In the genomic region with DNA sequence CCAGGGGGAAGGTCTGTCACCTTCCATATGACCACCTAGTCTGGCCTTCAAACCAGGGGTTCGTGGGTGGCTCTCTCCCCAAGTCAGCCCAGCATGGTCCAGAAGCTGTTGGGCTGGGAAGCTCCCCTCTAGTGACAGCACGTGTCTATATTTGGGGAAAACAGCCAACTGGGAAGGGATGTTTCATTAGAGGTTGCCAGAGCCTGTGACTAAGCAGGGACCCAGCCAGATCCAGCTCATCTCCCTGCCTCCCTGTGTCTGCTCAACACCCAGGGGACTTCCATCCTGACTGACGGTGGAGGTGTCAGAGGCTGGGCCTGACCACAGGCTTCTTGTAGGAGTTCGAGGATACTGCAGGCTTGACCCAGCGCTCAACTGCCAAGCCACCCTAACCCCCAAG, we compare ENCODE assay signal across 18 cellular contexts. TPM values are rescaled to one million over a fixed set of nuclear protein-coding genes. Genes with fewer than 3 reads are reported as not detected.
DNase-seq lines count a peak whose midpoint lies in the region; ATAC-seq, FAIRE-seq and TF ChIP-seq lines count a peak whose summit lies in the region.
"Had no signal": no experiment of that assay in that cellular context is flagged by ENCODE, and none has a peak within 500 bp of the region (broad histone marks: within the 10 kb centered on the region; RNA-seq: fewer than 3 reads in every experiment).

No MANE protein-coding gene starts in this region.

- DNase-seq in MCF 10A (ENCODE audit: unreplicated experiment) (peak; percentile 65), breast epithelium (ENCODE audit: low spot score in 2 of 2) (no peak), astrocyte (ENCODE audit: low read depth) (peak; percentile 52), iris pigment epithelial cell (ENCODE audit: low read depth) (peak; percentile 89), stromal cell of bone marrow (ENCODE audit: low read depth) (peak; percentile 64), NCI-H146 treated with DMSO at 0.1 percent for 48 hours (lab: John Stamatoyannopoulos, UW; ENCODE audit: unreplicated experiment) (no peak), osteocyte (ENCODE audit: extremely low spot score, unreplicated experiment) (no peak)
- no peak for DNase-seq in CD8-positive, alpha-beta T cell
- DNase-seq: activated CD4-positive, alpha-beta T cell treated with anti-CD3 and anti-CD28 coated beads for 1 hour; activated T-cell treated with anti-CD3 and anti-CD28 coated beads, Interleukin-2, amount 50 U/mL, for 1 hour; Calu3; kidney; natural killer cell; NCI-H1417; OCI-M1 had no signal

- H3K9me3 Mint-ChIP-seq in MCF 10A (ENCODE audit: unreplicated experiment) (no peaks in the 10 kb centered on the region), astrocyte (ENCODE audit: unreplicated experiment) (no peaks in the 10 kb centered on the region), osteocyte (ENCODE audit: unreplicated experiment) (no peaks in the 10 kb centered on the region)
- H3K9me3 Mint-ChIP-seq in CD8-positive, alpha-beta T cell: no peaks in the 10 kb centered on the region
- H3K9me3 Mint-ChIP-seq: natural killer cell; T-helper 1 cell treated with Interleukin-12 subunit alpha and Interleukin-12 subunit beta and Interleukin-4 antibody, amounts not matched to agents 30 μg/mL and 1 μg/mL, for 36 hours had no signal

- no peaks in the 10 kb centered on the region for H3K4me1 ChIP-seq in breast epithelium
- H3K4me1 ChIP-seq in astrocyte (ENCODE audit: insufficient read depth, low read length): peaks cover 4% of the 10 kb centered on the region
- no peaks in the 10 kb centered on the region for H3K4me1 ChIP-seq in CD8-positive, alpha-beta T cell (ENCODE audit: insufficient read depth, low read length)

- POLR2A ChIA-PET in MCF 10A (lab: Yijun Ruan, JAX): interaction anchor here (0.7 to 1.7 kb wide), 2 partner anchors 10 to 121 kb away, joined by 3 to 8 read pairs; a partner anchor contains a TSS
- POLR2A ChIA-PET in CD8-positive, alpha-beta T cell (lab: Charles Lee): interaction anchor here (1.8 kb wide), 1 partner anchor 11 kb away, joined by 5 read pairs; a partner anchor contains a TSS

- H3K27me3 Mint-ChIP-seq in MCF 10A (ENCODE audit: insufficient read depth, unreplicated experiment) (no peaks in the 10 kb centered on the region), astrocyte (ENCODE audit: low read depth, unreplicated experiment) (no peaks in the 10 kb centered on the region), osteocyte (ENCODE audit: unreplicated experiment) (no peaks in the 10 kb centered on the region)
- H3K27me3 Mint-ChIP-seq in CD8-positive, alpha-beta T cell (ENCODE audit: low read depth): no peaks in the 10 kb centered on the region

- CTCF ChIA-PET in MCF 10A (lab: Yijun Ruan, JAX): interaction anchor here (0.9 to 2.1 kb wide), 3 partner anchors 17 to 141 kb away, joined by 3 to 5 read pairs (median 5); no protein-coding TSS in a partner anchor
- CTCF ChIA-PET in CD8-positive, alpha-beta T cell (lab: Charles Lee): interaction anchor here (0.6 to 1.4 kb wide), 3 partner anchors 11 to 171 kb away, joined by 3 to 4 read pairs (median 3); a partner anchor contains a TSS

- H3K4me1 Mint-ChIP-seq in MCF 10A (ENCODE audit: insufficient read depth, unreplicated experiment): peaks cover 9% of the 10 kb centered on the region
- peaks cover 8% of the 10 kb centered on the region for H3K4me1 Mint-ChIP-seq in astrocyte (ENCODE audit: low read depth, unreplicated experiment)
- peaks cover 8% of the 10 kb centered on the region for H3K4me1 Mint-ChIP-seq in CD8-positive, alpha-beta T cell (ENCODE audit: low read depth)
- H3K4me1 Mint-ChIP-seq in osteocyte (ENCODE audit: unreplicated experiment): no peaks in the 10 kb centered on the region

- TF ChIP-seq POLR2A in breast epithelium (IDR thresholded peaks at IDR 0.05): no peak

- H3K27ac ChIP-seq in breast epithelium: no peak overlapping the region
- no peak overlapping the region for H3K27ac ChIP-seq in astrocyte (ENCODE audit: low read depth, low read length)
- no peak overlapping the region for H3K27ac ChIP-seq in CD8-positive, alpha-beta T cell (ENCODE audit: low read depth, low read length)
- H3K27ac ChIP-seq: 22Rv1, suprapubic skin had no signal

- ATAC-seq in CD8-positive, alpha-beta T cell: no peak
- ATAC-seq: natural killer cell had no signal

- no peaks in the 10 kb centered on the region for H3K27me3 ChIP-seq in breast epithelium
- H3K27me3 ChIP-seq in astrocyte (ENCODE audit: insufficient read depth, low read length): no peaks in the 10 kb centered on the region
- no peaks in the 10 kb centered on the region for H3K27me3 ChIP-seq in CD8-positive, alpha-beta T cell (ENCODE audit: insufficient read depth, low read length)
- H3K27me3 ChIP-seq: suprapubic skin had no signal

- BruUV-seq in MCF 10A (replicated peaks; lab: Mats Ljungman, UMichigan): no TSS peak

- no peak overlapping the region for H2AFZ ChIP-seq in astrocyte (ENCODE audit: low read depth, low read length)

- H3K36me3 Mint-ChIP-seq in MCF 10A (ENCODE audit: insufficient read depth, unreplicated experiment): peaks cover 19% of the 10 kb centered on the region
- H3K36me3 Mint-ChIP-seq in astrocyte (ENCODE audit: low read depth, unreplicated experiment): peaks cover 7% of the 10 kb centered on the region
- H3K36me3 Mint-ChIP-seq in CD8-positive, alpha-beta T cell: peaks cover 8% of the 10 kb centered on the region
- no peaks in the 10 kb centered on the region for H3K36me3 Mint-ChIP-seq in osteocyte (ENCODE audit: unreplicated experiment)
- H3K36me3 Mint-ChIP-seq: natural killer cell had no signal

- H3K4me3 Mint-ChIP-seq in MCF 10A (ENCODE audit: unreplicated experiment) (no peak overlapping the region), astrocyte (ENCODE audit: unreplicated experiment) (no peak overlapping the region), osteocyte (ENCODE audit: unreplicated experiment) (no peak overlapping the region)
- H3K4me3 Mint-ChIP-seq in CD8-positive, alpha-beta T cell: no peak overlapping the region
- H3K4me3 Mint-ChIP-seq: natural killer cell; T-helper 1 cell treated with Interleukin-12 subunit alpha and Interleukin-12 subunit beta and Interleukin-4 antibody, amounts not matched to agents 30 μg/mL and 1 μg/mL, for 36 hours had no signal

- H3K27ac Mint-ChIP-seq in MCF 10A (ENCODE audit: low read depth, unreplicated experiment): no peak overlapping the region
- H3K27ac Mint-ChIP-seq in astrocyte (ENCODE audit: unreplicated experiment): no peak overlapping the region
- H3K27ac Mint-ChIP-seq in CD8-positive, alpha-beta T cell: no peak overlapping the region
- H3K27ac Mint-ChIP-seq in osteocyte (ENCODE audit: unreplicated experiment): no peak overlapping the region
- H3K27ac Mint-ChIP-seq: natural killer cell; T-helper 1 cell treated with Interleukin-12 subunit alpha and Interleukin-12 subunit beta and Interleukin-4 antibody, amounts not matched to agents 30 μg/mL and 1 μg/mL, for 36 hours had no signal

- H3K4me2 ChIP-seq in astrocyte (ENCODE audit: low read length): no peak overlapping the region

- peaks cover 31% of the 10 kb centered on the region for H3K79me2 ChIP-seq in astrocyte (ENCODE audit: insufficient read depth, low read length)

- FAIRE-seq in astrocyte (lab: Jason Lieb, UNC): peak; percentile 69
- FAIRE-seq: kidney had no signal

- no peaks in the 10 kb centered on the region for H3K36me3 ChIP-seq in breast epithelium
- H3K36me3 ChIP-seq in astrocyte (ENCODE audit: insufficient read depth, low read length): no peaks in the 10 kb centered on the region
- H3K36me3 ChIP-seq in CD8-positive, alpha-beta T cell (ENCODE audit: insufficient read depth, low read length): no peaks in the 10 kb centered on the region

- H3K9ac ChIP-seq in astrocyte (ENCODE audit: low read length): no peak overlapping the region

- H4K20me1 ChIP-seq in astrocyte (ENCODE audit: insufficient read depth, low read length): peaks cover 57% of the 10 kb centered on the region

- intact Hi-C loops in MCF 10A (cut with micrococcal nuclease): no loop called here
- intact Hi-C loops in breast epithelium (cut with DNase I; ENCODE audit: low total_unique reads): no loop called here
- intact Hi-C loops in CD8-positive, alpha-beta T cell (cut with DNase I, micrococcal nuclease): no loop called here

- no peaks in the 10 kb centered on the region for H3K9me3 ChIP-seq in breast epithelium
- H3K9me3 ChIP-seq in astrocyte (ENCODE audit: insufficient read depth, low read depth, low read length): no peaks in the 10 kb centered on the region
- H3K9me3 ChIP-seq in CD8-positive, alpha-beta T cell (ENCODE audit: low read length): no peaks in the 10 kb centered on the region
- H3K9me3 ChIP-seq: suprapubic skin had no signal

- no peak overlapping the region for H3K4me3 ChIP-seq in breast epithelium
- no peak overlapping the region for H3K4me3 ChIP-seq in astrocyte (ENCODE audit: insufficient read depth, low read depth, low read length)
- no peak overlapping the region for H3K4me3 ChIP-seq in CD8-positive, alpha-beta T cell (ENCODE audit: low read depth, low read length)
- H3K4me3 ChIP-seq: suprapubic skin had no signal

- TF ChIP-seq CTCF in MCF 10A (IDR thresholded peaks at IDR 0.05; ENCODE audit: unreplicated experiment) (no peak), breast epithelium (IDR thresholded peaks at IDR 0.05) (no peak), astrocyte (IDR thresholded peaks at IDR 0.05; ENCODE audit: insufficient read depth, low read depth, low read length) (no peak), osteocyte (IDR thresholded peaks at IDR 0.05) (no peak)
- no peak for TF ChIP-seq CTCF in CD8-positive, alpha-beta T cell (IDR thresholded peaks at IDR 0.05)

RNA-seq across cellular contexts. Expression of a gene that starts 10.5 kb away (rescaled TPM):
- 49.3 and 79.7 TPM in 2 replicates for total RNA-seq in MCF 10A (2022)
- total RNA-seq in breast epithelium: 10 to 100 TPM; 27.5 to 38.3 (median 28.3) TPM
- total RNA-seq in astrocyte: 45.3 and 46.2 TPM in 2 replicates
- 1 to 10 TPM; 4.2 to 6.4 TPM for total RNA-seq in CD8-positive, alpha-beta T cell
- 29.7 and 32.5 TPM in 2 replicates for total RNA-seq in osteocyte

RNA-seq across cellular contexts. Expression of a gene that starts 10.6 kb away (rescaled TPM):
- total RNA-seq in MCF 10A (2022): 278 and 328 TPM in 2 replicates
- 10 to 100 TPM; 52.0 to 63.3 (median 61.8) TPM for total RNA-seq in breast epithelium
- 193 and 202 TPM in 2 replicates for total RNA-seq in astrocyte
- total RNA-seq in CD8-positive, alpha-beta T cell: 10 to 100 TPM; 73.0 to 74.7 TPM
- 119 and 133 TPM in 2 replicates for total RNA-seq in osteocyte

RNA-seq across cellular contexts. Expression of a gene that starts 42.9 kb away (rescaled TPM):
- total RNA-seq in MCF 10A (2022) (19.3 and 19.4 TPM in 2 replicates), breast epithelium (10 to 100 TPM; 27.2 to 52.0 (median 42.9) TPM), astrocyte (32.3 and 34.2 TPM in 2 replicates), osteocyte (36.3 and 37.6 TPM in 2 replicates)
- total RNA-seq in CD8-positive, alpha-beta T cell: 10 to 100 TPM in 1 of 2 experiments, 1 to 10 TPM in 1; 8.3 to 11.5 TPM

Comparison
In these comparisons a context has a peak if more than half of its experiments do, and no peak if none do; other contexts are left out.
1. DNase-seq: peak in MCF 10A (single experiment), astrocyte (single experiment), iris pigment epithelial cell (single experiment) and stromal cell of bone marrow (single experiment); none in breast epithelium (0 of 2), CD8-positive, alpha-beta T cell (0 of 7), NCI-H146 treated with DMSO at 0.1 percent for 48 hours (single experiment) and osteocyte (single experiment).